Comparison of ENCODE assay signal across 8 cellular contexts in genomic region chr11:34105957-34106504, GRCh38. TPM values are rescaled to one million over a fixed set of nuclear protein-coding genes. Genes with fewer than 3 reads are reported as not detected.
DNase-seq lines count a peak whose midpoint lies in the region; ATAC-seq, FAIRE-seq and TF ChIP-seq lines count a peak whose summit lies in the region.

No MANE protein-coding gene starts in this region.

- no peak for TF ChIP-seq EP300 in esophagus muscularis mucosa (IDR thresholded peaks at IDR 0.05)

- no peaks in the 10 kb centered on the region for H3K9me3 Mint-ChIP-seq in activated CD4-positive, alpha-beta T cell treated with anti-CD3 and anti-CD28 coated beads, Interleukin-2, amount 10 ng/mL, durations not matched to agents 24 days and 14 days

- no peak for FAIRE-seq in pancreas (lab: Jason Lieb, UNC)

- in situ Hi-C loops in SK-MEL-5 (cut with HindIII; ENCODE audit: low pct_unique_long_range_greater_than_20kb, low sequenced_read_pairs), result no loop called here

- H3K4me1 ChIP-seq in esophagus muscularis mucosa (peaks cover 19 to 31% (median 26%) of the 10 kb centered on the region in 4 donors), pancreas (peaks cover 0 to 5% (median 5%) of the 10 kb centered on the region in 3 donors)

- WGBS in esophagus muscularis mucosa, result 2% methylated on average over 16 of the region's 17 CpGs
- WGBS in pancreas, 2 donors, result 1% methylated on average over 17 of the region's 17 CpGs

- H3K27ac Mint-ChIP-seq in activated CD4-positive, alpha-beta T cell treated with anti-CD3 and anti-CD28 coated beads, Interleukin-2, amount 10 ng/mL, durations not matched to agents 24 days and 14 days, result peak overlapping the region; percentile 90

- intact Hi-C loops in activated CD4-positive, alpha-beta T cell treated with anti-CD3 and anti-CD28 coated beads, Interleukin-2, amount 10 ng/mL, durations not matched to agents 24 days and 14 days (cut with micrococcal nuclease), result loop anchor here (1.0 kb wide), 5 partner anchors 53 to 810 kb away; partner anchors contain the start of genes APIP and PDHX
- intact Hi-C loops in esophagus muscularis mucosa (cut with DNase I), result loop anchor here (2.0 to 10.0 kb wide), 3 partner anchors 53 to 329 kb away; partner anchors contain the start of gene CAT
- intact Hi-C loops in pancreas (cut with DNase I), result loop anchor here in 1 of 3 donors (10.0 kb wide), 1 partner anchor 51 kb away; the partner anchor contains the start of gene CAPRIN1

- H3K4me1 Mint-ChIP-seq in activated CD4-positive, alpha-beta T cell treated with anti-CD3 and anti-CD28 coated beads, Interleukin-2, amount 10 ng/mL, durations not matched to agents 24 days and 14 days, result peaks cover 47% of the 10 kb centered on the region

- H3K4me3 Mint-ChIP-seq in activated CD4-positive, alpha-beta T cell treated with anti-CD3 and anti-CD28 coated beads, Interleukin-2, amount 10 ng/mL, durations not matched to agents 24 days and 14 days, result peak overlapping the region; percentile 97

- ATAC-seq in pancreas, result peak in 3 of 4 donors; percentile 4 to 7 (median 4)
- no peak for ATAC-seq in GM18858 (IDR thresholded peaks at IDR 0.05; ENCODE audit: unreplicated experiment)

- H3K9me3 ChIP-seq in esophagus muscularis mucosa (no peaks in the 10 kb centered on the region), pancreas (no peaks in the 10 kb centered on the region)

- no peak for DNase-seq in activated CD4-positive, alpha-beta T cell treated with anti-CD3 and anti-CD28 coated beads, Interleukin-2, amount 10 ng/mL, durations not matched to agents 24 days and 14 days
- DNase-seq in activated CD4-positive, alpha-beta T cell treated with anti-CD3 and anti-CD28 coated beads, Interleukin-2, amount 50 U/mL, for 48 hours, result no peak
- DNase-seq in SK-MEL-5 (ENCODE audit: low read depth, low spot score), result peak; percentile 3
- DNase-seq in esophagus muscularis mucosa (ENCODE audit: extremely low spot score), result no peak
- no peak for DNase-seq in pancreas
- DNase-seq in NCI-H2081 (lab: John Stamatoyannopoulos, UW), result no peak
- DNase-seq in NCI-H146 (lab: John Stamatoyannopoulos, UW), result no peak

- TF ChIP-seq CTCF in esophagus muscularis mucosa (IDR thresholded peaks at IDR 0.05) (no peak), pancreas (IDR thresholded peaks at IDR 0.05) (no peak)

- H3K36me3 ChIP-seq in esophagus muscularis mucosa, result peaks cover 22 to 60% (median 35%) of the 10 kb centered on the region in 4 donors
- H3K36me3 ChIP-seq in pancreas, result peaks cover 0 to 19% (median 5%) of the 10 kb centered on the region in 3 donors

- no peak for TF ChIP-seq POLR2A in esophagus muscularis mucosa (IDR thresholded peaks at IDR 0.05; ENCODE audit: low read depth)

- H3K4me3 ChIP-seq in esophagus muscularis mucosa, result peak overlapping the region; percentile 66 to 95 (median 74)
- H3K4me3 ChIP-seq in pancreas, result peak overlapping the region; percentile 61 to 94 (median 80)

- H3K36me3 Mint-ChIP-seq in activated CD4-positive, alpha-beta T cell treated with anti-CD3 and anti-CD28 coated beads, Interleukin-2, amount 10 ng/mL, durations not matched to agents 24 days and 14 days (ENCODE audit: low read depth), result peaks cover 44% of the 10 kb centered on the region

- H3K27me3 ChIP-seq in esophagus muscularis mucosa (no peaks in the 10 kb centered on the region), pancreas (no peaks in the 10 kb centered on the region)

- H3K27me3 Mint-ChIP-seq in activated CD4-positive, alpha-beta T cell treated with anti-CD3 and anti-CD28 coated beads, Interleukin-2, amount 10 ng/mL, durations not matched to agents 24 days and 14 days, result peaks cover 3% of the 10 kb centered on the region

- peak overlapping the region; percentile 89 to 92 (median 90) for H3K27ac ChIP-seq in esophagus muscularis mucosa (replicated peaks in 1 of 4)
- peak overlapping the region; percentile 80 to 91 (median 88) for H3K27ac ChIP-seq in pancreas

RNA-seq across cellular contexts. Expression of gene NAT10, which starts 0.6 kb away (rescaled TPM):
- total RNA-seq in activated CD4-positive, alpha-beta T cell treated with anti-CD3 and anti-CD28 coated beads, Interleukin-2, amount 10 ng/mL, durations not matched to agents 24 days and 14 days, result 162 and 169 TPM in 2 replicates
- total RNA-seq in SK-MEL-5 (2014; rRNA removed; shearing (Covaris generic)), result 38.0 and 43.3 TPM in 2 replicates
- 44.1 and 60.8 TPM in 2 replicates for polyA plus RNA-seq in SK-MEL-5 (2015; cell fraction: cytosol; rRNA removed)
- 62.5 and 81.0 TPM in 2 replicates for polyA plus RNA-seq in SK-MEL-5 (2015; cell fraction: nucleus; rRNA removed)
- total RNA-seq in esophagus muscularis mucosa (10 to 100 TPM; 19.9 to 27.2 (median 20.6) TPM), pancreas (10 to 100 TPM; 14.5 to 30.2 (median 22.9) TPM)
- polyA plus RNA-seq in pancreas, result 10 to 100 TPM; 23.7 to 27.8 TPM

RNA-seq across cellular contexts. Expression of gene CAPRIN1, which starts 54.5 kb away (rescaled TPM):
- total RNA-seq in activated CD4-positive, alpha-beta T cell treated with anti-CD3 and anti-CD28 coated beads, Interleukin-2, amount 10 ng/mL, durations not matched to agents 24 days and 14 days, result 318 and 321 TPM in 2 replicates
- total RNA-seq in SK-MEL-5 (2014; rRNA removed; shearing (Covaris generic)), result 172 and 176 TPM in 2 replicates
- polyA plus RNA-seq in SK-MEL-5 (2015; cell fraction: cytosol; rRNA removed), result 197 and 236 TPM in 2 replicates
- 166 and 201 TPM in 2 replicates for polyA plus RNA-seq in SK-MEL-5 (2015; cell fraction: nucleus; rRNA removed)
- total RNA-seq in esophagus muscularis mucosa (100 to 1,000 TPM in 3 of 4 donors, 10 to 100 TPM in 1; 99.9 to 152 (median 103) TPM), pancreas (100 to 1,000 TPM in 3 of 6 donors, 10 to 100 TPM in 3; 84.4 to 116 (median 101) TPM)
- polyA plus RNA-seq in pancreas, result 10 to 100 TPM; 33.9 to 46.9 TPM
